In genomic region chrX:63526863-63527262, GRCh38 we compare ENCODE assay signal across 23 cellular contexts.
"Had no signal": no experiment of that assay in that cellular context is flagged by ENCODE, and none has a peak within 500 bp of the region (broad histone marks: within the 10 kb centered on the region; RNA-seq: fewer than 3 reads in every experiment).

No MANE protein-coding gene starts in this region.

- H3K27ac ChIP-seq: KMS-11, PC-9, Peyer's patch, SJCRH30 had no signal

- ATAC-seq: K562, Right ventricle myocardium inferior, SK-N-SH treated with all-trans-retinoic acid at 6 μM for 48 hours had no signal

- H3K36me3 ChIP-seq: Peyer's patch, SJCRH30 had no signal

- H3K27ac Mint-ChIP-seq: IgD-negative memory B cell had no signal

- H3K4me1 Mint-ChIP-seq: IgD-negative memory B cell had no signal

- H3K4me1 ChIP-seq: Peyer's patch, SJCRH30 had no signal

- H3K4me3 ChIP-seq: K562, PC-9, Peyer's patch, SJCRH30 had no signal

- DNase-seq: Kasumi-1; MM.1S; NCI-H1105; NCI-H1436 treated with DMSO at 0.1 percent for 48 hours; NCI-H1694; NCI-H187 treated with DMSO at 0.1 percent for 48 hours; NCI-H2029 treated with DMSO at 0.1 percent for 48 hours; NCI-H2227 treated with DMSO at 0.1 percent for 48 hours; NCI-H524; NCI-H526 treated with DMSO at 0.1 percent for 48 hours; NCI-H748 treated with DMSO at 0.1 percent for 48 hours; NK-92 treated with Interleukin-12 subunit alpha and Interleukin-12 subunit beta, amount 100 ng/mL, for 24 hours; OCI-M1; PC-9; Peyer's patch; SHP77 treated with DMSO at 0.1 percent for 48 hours; SJCRH30; T-helper 1 cell had no signal

- H3K9me3 ChIP-seq: Peyer's patch, SJCRH30 had no signal

- H3K4me3 Mint-ChIP-seq: IgD-negative memory B cell had no signal

- H3K27me3 Mint-ChIP-seq: IgD-negative memory B cell had no signal

- H3K27me3 ChIP-seq: Peyer's patch, SJCRH30 had no signal
